In the genomic region with DNA sequence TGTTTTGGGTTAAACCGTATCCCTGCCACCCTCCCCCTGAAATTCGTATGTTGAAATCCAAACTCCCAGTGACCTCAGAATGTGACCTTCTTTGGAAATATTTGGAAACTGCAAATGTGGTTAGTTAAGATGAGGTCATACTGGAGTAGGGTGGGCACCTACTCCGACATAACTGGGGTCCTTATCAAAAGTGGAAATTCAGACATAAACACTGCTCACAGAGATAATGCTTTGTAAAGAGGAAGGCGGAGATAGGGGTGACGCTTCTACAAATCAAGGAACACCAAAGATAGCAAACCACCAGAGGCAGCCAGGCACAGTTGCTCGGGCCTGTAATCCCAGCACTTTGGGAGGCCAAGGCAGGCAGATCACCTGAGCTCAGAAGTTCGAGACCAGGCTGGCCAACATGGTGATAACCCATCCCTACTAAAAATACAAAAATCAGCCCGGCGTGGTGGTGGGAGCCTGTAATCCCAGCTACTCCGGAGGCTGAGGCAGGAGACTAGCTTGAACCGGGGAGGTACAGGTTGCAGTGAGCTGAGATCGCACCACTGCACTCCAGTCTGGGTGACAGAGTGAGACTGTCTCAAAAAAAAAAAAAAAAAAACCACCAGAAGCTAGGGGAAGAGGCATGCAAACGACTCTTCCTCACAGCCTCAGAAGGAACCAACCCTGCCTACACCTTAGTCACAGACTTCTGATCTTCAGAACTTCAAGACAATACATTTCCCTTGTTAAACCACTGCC, we compare ENCODE assay signal across 1 cellular context.
A peak's percentile ranks its signal among the peaks of the same experiment; 100 is the strongest.
TF ChIP-seq lines count a peak whose summit lies in the region.

No MANE protein-coding gene starts in this region.

TF ChIP-seq in IMR-90, 13 proteins besides CTCF, POLR2A, EP300 and RAD21:
- TF ChIP-seq, protein P1, sequence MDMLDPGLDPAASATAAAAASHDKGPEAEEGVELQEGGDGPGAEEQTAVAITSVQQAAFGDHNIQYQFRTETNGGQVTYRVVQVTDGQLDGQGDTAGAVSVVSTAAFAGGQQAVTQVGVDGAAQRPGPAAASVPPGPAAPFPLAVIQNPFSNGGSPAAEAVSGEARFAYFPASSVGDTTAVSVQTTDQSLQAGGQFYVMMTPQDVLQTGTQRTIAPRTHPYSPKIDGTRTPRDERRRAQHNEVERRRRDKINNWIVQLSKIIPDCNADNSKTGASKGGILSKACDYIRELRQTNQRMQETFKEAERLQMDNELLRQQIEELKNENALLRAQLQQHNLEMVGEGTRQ (IDR thresholded peaks at IDR 0.05; ENCODE audit: low read depth, low read length): no peak
- TF ChIP-seq BHLHE40 (IDR thresholded peaks at IDR 0.05; ENCODE audit: low read depth, low read length) (no peak), CHD1 (IDR thresholded peaks at IDR 0.05; ENCODE audit: low read depth, low read length) (no peak), MXI1 (IDR thresholded peaks at IDR 0.05; ENCODE audit: borderline replicate concordance, low read depth, low read length) (no peak), MAFK (IDR thresholded peaks at IDR 0.05; ENCODE audit: low read depth, low read length) (no peak), FOS (IDR thresholded peaks at IDR 0.05; ENCODE audit: low read depth, low read length) (0 out of 2 replicates have a peak, but pooled peaks have one; percentile 5), CEBPB (IDR thresholded peaks at IDR 0.05; ENCODE audit: low read depth, low read length) (peak; percentile 84), NFE2L2 (IDR thresholded peaks at IDR 0.05; ENCODE audit: low read depth, low read length) (no peak), SMC3 (IDR thresholded peaks at IDR 0.05; ENCODE audit: low read depth, low read length) (no peak), RFX5 (IDR thresholded peaks at IDR 0.05; ENCODE audit: low read depth, low read length) (no peak), RCOR1 (IDR thresholded peaks at IDR 0.05; ENCODE audit: insufficient replicate concordance, low read length) (no peak), MAZ (IDR thresholded peaks at IDR 0.05; ENCODE audit: borderline replicate concordance, low read depth, low read length) (peak; percentile 22; the same call in 1 of the 2 replicates)
